ENCODE assay signal across 1 cellular context in genomic region chr17:74344658-74345057, GRCh38.
TF ChIP-seq lines count a peak whose summit lies in the region.

No MANE protein-coding gene starts in this region.

TF ChIP-seq in GM23338, 12 proteins besides CTCF, POLR2A, EP300 and RAD21 (continued from another document):
- no peak for TF ChIP-seq ZNF114 (CRISPR knock-in tag; IDR thresholded peaks at IDR 0.05)
- no peak for TF ChIP-seq ZNF462 (CRISPR knock-in tag; IDR thresholded peaks at IDR 0.05)
- TF ChIP-seq POLR2AphosphoS5 (IDR thresholded peaks at IDR 0.05; ENCODE audit: low read depth) = no peak
